Comparison of ENCODE assay signal across 9 cellular contexts in the genomic region with DNA sequence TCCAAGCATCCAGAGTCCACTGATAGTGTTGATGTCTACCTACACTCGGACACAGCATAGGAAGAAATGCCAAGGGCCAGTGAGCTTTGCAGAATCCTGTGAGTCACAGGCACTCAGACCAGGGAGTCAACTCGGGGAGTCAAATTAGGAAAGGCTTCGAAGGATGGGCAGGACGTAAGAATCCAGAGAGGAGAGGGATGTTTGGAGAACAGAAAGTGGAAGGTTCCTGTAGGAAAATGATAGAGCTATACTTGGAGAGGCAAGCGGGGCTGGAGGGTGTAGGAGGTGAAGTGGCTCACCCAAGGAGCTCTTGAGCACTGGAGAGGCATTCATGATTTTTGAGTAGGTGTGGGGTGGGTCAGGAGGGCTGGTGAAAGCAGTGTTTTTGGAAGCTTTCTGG. TPM values are rescaled to one million over a fixed set of nuclear protein-coding genes. Genes with fewer than 3 reads are reported as not detected.
DNase-seq lines count a peak whose midpoint lies in the region; ATAC-seq, FAIRE-seq and TF ChIP-seq lines count a peak whose summit lies in the region.
"Had no signal": no experiment of that assay in that cellular context is flagged by ENCODE, and none has a peak within 500 bp of the region (broad histone marks: within the 10 kb centered on the region; RNA-seq: fewer than 3 reads in every experiment).

No MANE protein-coding gene starts in this region.

- peaks cover 5 to 65% of the 10 kb centered on the region in 2 experiments; a peak in 2 of 3 replicates for H3K36me3 ChIP-seq in HEK293 (ENCODE audit: control insufficient read depth in 2 of 2, insufficient read depth in 1 of 2, low read length in 2 of 2)
- peaks cover 1 to 15% of the 10 kb centered on the region in 2 experiments; a peak in 3 of 4 replicates for H3K36me3 ChIP-seq in GM12878 (ENCODE audit: control insufficient read depth in 2 of 2, insufficient read depth in 2 of 2, low read length in 1 of 2)
- no peaks in the 10 kb centered on the region for H3K36me3 ChIP-seq in hepatocyte (replicated peaks; ENCODE audit: insufficient read depth, low read depth)
- H3K36me3 ChIP-seq in H7 (replicated peaks; ENCODE audit: control insufficient read depth, insufficient read depth, low read length) = peaks cover 40% of the 10 kb centered on the region

- FAIRE-seq in GM12878 (lab: Jason Lieb, UNC) = no peak

- intact Hi-C loops in GM12878 (cut with micrococcal nuclease; ENCODE audit: unreplicated experiment) = loop anchor here (5.0 kb wide), 1 partner anchor 77 kb away; no protein-coding TSS in a partner anchor

- in situ Hi-C loops in GM12878 (cut with MboI) = no loop called here

- TF ChIP-seq RAD21 in GM12878 (IDR thresholded peaks at IDR 0.05; ENCODE audit: insufficient read depth, low read depth, low read length) = no peak

- no peaks in the 10 kb centered on the region for H3K27me3 ChIP-seq in GM12878 (replicated peaks in 1 of 2; ENCODE audit: control insufficient read depth in 2 of 2, insufficient read depth in 2 of 2, low read length in 1 of 2)
- H3K27me3 ChIP-seq in hepatocyte = no peaks in the 10 kb centered on the region
- H3K27me3 ChIP-seq in H7 (ENCODE audit: control insufficient read depth, insufficient read depth, low read length) = no peaks in the 10 kb centered on the region

- no peaks in the 10 kb centered on the region for H3K9me3 ChIP-seq in HEK293 (ENCODE audit: control insufficient read depth, insufficient read depth, low read depth, low read length)
- no peaks in the 10 kb centered on the region for H3K9me3 ChIP-seq in GM12878 (replicated peaks; ENCODE audit: control insufficient read depth, insufficient read depth, low read length)
- no peaks in the 10 kb centered on the region for H3K9me3 ChIP-seq in hepatocyte (ENCODE audit: low read depth)

- no peaks in the 10 kb centered on the region for H3K9me2 ChIP-seq in hepatocyte (replicated peaks; ENCODE audit: insufficient read depth)

- SMC1A ChIA-PET in GM12878 (lab: Charles Lee; ENCODE audit: uncharacterized antibody, unreplicated experiment) = interaction anchor here (0.5 to 1.6 kb wide), 6 partner anchors 12 to 806 kb away, joined by 3 to 4 read pairs (median 3); no protein-coding TSS in a partner anchor

- no peak overlapping the region for H3K9ac ChIP-seq in GM12878 (ENCODE audit: control insufficient read depth, insufficient read depth, low read length)

- peaks cover 3% of the 10 kb centered on the region; the same call in 1 of the 2 replicates for H3K4me1 ChIP-seq in HEK293 (ENCODE audit: control insufficient read depth, insufficient read depth, low read length)
- H3K4me1 ChIP-seq in GM12878 (ENCODE audit: control insufficient read depth, insufficient read depth, low read length) = peaks cover 20% of the 10 kb centered on the region
- peaks cover 45% of the 10 kb centered on the region for H3K4me1 ChIP-seq in hepatocyte (ENCODE audit: insufficient read depth)

- DNase-seq in GM12878 (ENCODE audit: low read depth, low spot score) (no peak), hepatocyte (ENCODE audit: low spot score) (no peak), stromal cell of bone marrow (ENCODE audit: low read depth) (peak; percentile 45), H7 (no peak), hypothalamus (lab: John Stamatoyannopoulos, UW) (no peak)
- DNase-seq: stimulated activated CD4-positive, alpha-beta T cell treated with anti-CD3 and anti-CD28 coated beads, Interleukin-4, amount 100 ng/mL, for 4 hours had no signal

- H2AFZ ChIP-seq in GM12878 (ENCODE audit: control insufficient read depth, low read depth, low read length) (no peak overlapping the region), hepatocyte (no peak overlapping the region)

- TF ChIP-seq CTCF in HEK293 (tag by site-specific recombination; IDR thresholded peaks at IDR 0.05) = no peak
- TF ChIP-seq CTCF in GM12878 (IDR thresholded peaks at IDR 0.05 in 2 of 3, conservative IDR thresholded peaks at IDR 0.05 in 1 of 3; ENCODE audit: control insufficient read depth in 2 of 3, extremely low read depth in 1 of 3, insufficient read depth in 1 of 3, low read depth in 3 of 3, low read length in 3 of 3) = no peak
- TF ChIP-seq CTCF in hepatocyte (IDR thresholded peaks at IDR 0.05; ENCODE audit: poor library complexity) = no peak

- CTCF ChIA-PET in HEK293 (lab: Yijun Ruan, JAX) = interaction anchor here (0.8 to 1.2 kb wide), 4 partner anchors 9 to 33 kb away, joined by 3 to 5 read pairs (median 4); no protein-coding TSS in a partner anchor
- CTCF ChIA-PET in GM12878 (lab: Yijun Ruan, JAX) = interaction anchor here (0.8 to 2.2 kb wide), 6 partner anchors 12 to 799 kb away, joined by 3 to 8 read pairs (median 4); no protein-coding TSS in a partner anchor

- H4K20me1 ChIP-seq in GM12878 (ENCODE audit: control insufficient read depth, insufficient read depth) (no peaks in the 10 kb centered on the region; the same call in 1 of the 2 replicates), hepatocyte (ENCODE audit: insufficient read depth, poor library complexity, severe bottlenecking) (peaks cover 59% of the 10 kb centered on the region)

- H3K79me2 ChIP-seq in GM12878 (ENCODE audit: control insufficient read depth, insufficient read depth, low read length) (peaks cover 48% of the 10 kb centered on the region), hepatocyte (peaks cover 50% of the 10 kb centered on the region)

- no peak for TF ChIP-seq EP300 in GM12878 (IDR thresholded peaks at IDR 0.05; ENCODE audit: borderline replicate concordance in 1 of 2, control insufficient read depth in 1 of 2, low read depth in 2 of 2, low read length in 2 of 2)

- no peak overlapping the region for H3K27ac ChIP-seq in HEK293 (ENCODE audit: extremely low read depth, low read depth, low read length)
- no peak overlapping the region for H3K27ac ChIP-seq in GM12878 (ENCODE audit: control insufficient read depth, insufficient read depth)
- H3K27ac ChIP-seq in hepatocyte = no peak overlapping the region

- no TSS peak for BruUV-seq in GM12878 (replicated peaks; lab: Mats Ljungman, UMichigan)

- H3K4me3 ChIP-seq in HEK293 (ENCODE audit: low read depth, low read length) (no peak overlapping the region), GM12878 (peak overlapping the region; percentile 53), hepatocyte (no peak overlapping the region), H7 (ENCODE audit: insufficient read depth, low read depth, low read length) (no peak overlapping the region)

- POLR2A ChIA-PET in HEK293 (lab: Yijun Ruan, JAX) (interaction anchor here (1.7 kb wide), 1 partner anchor 9 kb away, joined by 10 read pairs; no protein-coding TSS in a partner anchor), GM12878 (lab: Charles Lee) (interaction anchor here (0.8 kb wide), 1 partner anchor 121 kb away, joined by 3 read pairs; a partner anchor contains a TSS)

- H3K4me2 ChIP-seq in GM12878 (ENCODE audit: control insufficient read depth, insufficient read depth) (peak overlapping the region; percentile 77; the same call in 1 of the 2 replicates), hepatocyte (peak overlapping the region; percentile 89)

- 58% methylated on average over 5 of the region's 5 CpGs for WGBS in GM12878 (ENCODE audit: insufficient coverage, insufficient replicate concordance, low lambda C conversion rate, missing lambda C conversion rate)
- 87% methylated on average over 5 of the region's 5 CpGs for WGBS in hepatocyte (ENCODE audit: low lambda C conversion rate, missing lambda C conversion rate)

- ATAC-seq in GM12878 (no peak), HG02981 (IDR thresholded peaks at IDR 0.05; ENCODE audit: unreplicated experiment) (no peak), HG03457 (IDR thresholded peaks at IDR 0.05; ENCODE audit: unreplicated experiment) (no peak)

- TF ChIP-seq POLR2A in GM12878 (IDR thresholded peaks at IDR 0.05; ENCODE audit: low read depth, low read length) = no peak

- RAD21 ChIA-PET in GM12878 (lab: Charles Lee; ENCODE audit: unreplicated experiment) = interaction anchor here (1.0 to 1.5 kb wide), 3 partner anchors 32 to 144 kb away, joined by 3 to 8 read pairs (median 5); no protein-coding TSS in a partner anchor

RNA-seq across cellular contexts. Expression of a gene that starts 3.0 kb away (rescaled TPM):
- 12.6 and 17.0 TPM in 2 replicates for total RNA-seq in GM12878 (2013; cell fraction: nucleolus; rRNA removed)
- 16.5 and 23.2 TPM in 2 replicates for total RNA-seq in GM12878 (2014; rRNA removed)
- total RNA-seq in GM12878 (2014; rRNA removed; fragmentation: Illumina TruSeq; extraction: Trizol) = 11.8 and 16.6 TPM in 2 replicates
- 90.5 and 100 TPM in 2 replicates for total RNA-seq in GM12878 (2021)
- polyA plus RNA-seq in GM12878 (2011; ENCODE audit: low read depth) = 32.5 TPM
- polyA plus RNA-seq in GM12878 (2011; rRNA removed) = 2.4 and 4.5 TPM in 2 replicates
- 9.0 and 12.3 TPM in 2 replicates for polyA plus RNA-seq in GM12878 (2011; cell fraction: cytosol; rRNA removed)
- 41.0 and 61.8 TPM in 2 replicates for polyA plus RNA-seq in GM12878 (2011; cell fraction: nucleus; rRNA removed)
- polyA plus RNA-seq in GM12878 (2012) = 61.2 and 77.5 TPM in 2 replicates
- polyA plus RNA-seq in GM12878 (2014; fragmentation: Illumina TruSeq; extraction: Trizol) = 28.2 and 44.0 TPM in 2 replicates
- 1 to 10 TPM; 2.1 to 4.0 TPM for polyA plus RNA-seq in GM12878 (2014; fragmentation: Nextera tagmentation; extraction: Ambion mirVana)
- polyA plus RNA-seq in GM12878 (2014; rRNA removed) = 32.0 and 47.3 TPM in 2 replicates
- polyA plus RNA-seq in GM12878 (2016; fragmentation: Nextera tagmentation; extraction: Ambion mirVana) = 10 to 100 TPM; 66.5 to 82.3 TPM
- polyA minus RNA-seq in GM12878 (2011; rRNA and poly(A)+ RNA removed) = 9.9 and 16.7 TPM in 2 replicates
- 23.9 and 26.0 TPM in 2 replicates for polyA minus RNA-seq in GM12878 (2011; cell fraction: cytosol; rRNA and poly(A)+ RNA removed)
- 24.9 and 40.2 TPM in 2 replicates for polyA minus RNA-seq in GM12878 (2011; cell fraction: nucleus; rRNA and poly(A)+ RNA removed)
- total RNA-seq in hepatocyte = 25.0 and 31.8 TPM in 2 replicates
- polyA plus RNA-seq in hepatocyte = 187 and 202 TPM in 2 replicates
- 84.6 and 97.1 TPM in 2 replicates for total RNA-seq in H7 (2014; rRNA removed; shearing (Covaris generic))

RNA-seq across cellular contexts. Expression of a gene that starts 21.6 kb away (rescaled TPM):
- not detected in 2 replicates for total RNA-seq in GM12878 (2013; cell fraction: nucleolus; rRNA removed)
- total RNA-seq in GM12878 (2014; rRNA removed) (not detected in 2 replicates), GM12878 (2014; rRNA removed; fragmentation: Illumina TruSeq; extraction: Trizol) (not detected in 2 replicates), GM12878 (2021) (0.05 and 0.13 TPM in 2 replicates), hepatocyte (1.9 and 2.5 TPM in 2 replicates)
- polyA plus RNA-seq in GM12878 (2011; ENCODE audit: low read depth) = not detected
- polyA plus RNA-seq in GM12878 (2011; rRNA removed) (0.03 TPM in 1 of 2 replicates, not detected in the other), GM12878 (2014; fragmentation: Illumina TruSeq; extraction: Trizol) (not detected in 2 replicates), GM12878 (2014; fragmentation: Nextera tagmentation; extraction: Ambion mirVana) (not detected), GM12878 (2014; rRNA removed) (not detected in 2 replicates), GM12878 (2016; fragmentation: Nextera tagmentation; extraction: Ambion mirVana) (not detected), hepatocyte (0.87 and 1.6 TPM in 2 replicates)
- polyA plus RNA-seq in GM12878 (2011; cell fraction: cytosol; rRNA removed) = 0.03 TPM in 2 replicates
- polyA plus RNA-seq in GM12878 (2011; cell fraction: nucleus; rRNA removed) = 0.03 and 0.04 TPM in 2 replicates
- polyA plus RNA-seq in GM12878 (2012) = not detected in 2 replicates
- polyA minus RNA-seq in GM12878 (2011; rRNA and poly(A)+ RNA removed) = 0.05 and 0.15 TPM in 2 replicates
- not detected in 2 replicates for polyA minus RNA-seq in GM12878 (2011; cell fraction: cytosol; rRNA and poly(A)+ RNA removed)
- polyA minus RNA-seq in GM12878 (2011; cell fraction: nucleus; rRNA and poly(A)+ RNA removed) = 0.10 TPM in 1 of 2 replicates, not detected in the other
- 11.9 and 16.9 TPM in 2 replicates for total RNA-seq in H7 (2014; rRNA removed; shearing (Covaris generic))

RNA-seq across cellular contexts. Expression of a gene that starts 24.5 kb away (rescaled TPM):
- not detected in 2 replicates for total RNA-seq in GM12878 (2013; cell fraction: nucleolus; rRNA removed)
- total RNA-seq in GM12878 (2014; rRNA removed) (not detected in 2 replicates), GM12878 (2014; rRNA removed; fragmentation: Illumina TruSeq; extraction: Trizol) (not detected in 2 replicates), GM12878 (2021) (0.21 and 0.29 TPM in 2 replicates), hepatocyte (34.2 and 39.4 TPM in 2 replicates)
- not detected for polyA plus RNA-seq in GM12878 (2011; ENCODE audit: low read depth)
- polyA plus RNA-seq in GM12878 (2011; rRNA removed) (0.11 and 0.13 TPM in 2 replicates), GM12878 (2014; fragmentation: Illumina TruSeq; extraction: Trizol) (not detected in 2 replicates), GM12878 (2014; fragmentation: Nextera tagmentation; extraction: Ambion mirVana) (not detected), GM12878 (2014; rRNA removed) (not detected in 2 replicates), GM12878 (2016; fragmentation: Nextera tagmentation; extraction: Ambion mirVana) (under 1 TPM; 0.28 to 0.35 TPM), hepatocyte (36.7 and 42.9 TPM in 2 replicates)
- polyA plus RNA-seq in GM12878 (2011; cell fraction: cytosol; rRNA removed) = 0.03 and 0.04 TPM in 2 replicates
- polyA plus RNA-seq in GM12878 (2011; cell fraction: nucleus; rRNA removed) = 0.21 and 0.32 TPM in 2 replicates
- 0.69 and 1.2 TPM in 2 replicates for polyA plus RNA-seq in GM12878 (2012)
- 0.37 TPM in 1 of 2 replicates, not detected in the other for polyA minus RNA-seq in GM12878 (2011; rRNA and poly(A)+ RNA removed)
- polyA minus RNA-seq in GM12878 (2011; cell fraction: cytosol; rRNA and poly(A)+ RNA removed) = not detected in 2 replicates
- polyA minus RNA-seq in GM12878 (2011; cell fraction: nucleus; rRNA and poly(A)+ RNA removed) = not detected in 2 replicates
- 176 and 189 TPM in 2 replicates for total RNA-seq in H7 (2014; rRNA removed; shearing (Covaris generic))

RNA-seq across cellular contexts. Expression of a gene that starts 59.1 kb away (rescaled TPM):
- total RNA-seq in GM12878 (2013; cell fraction: nucleolus; rRNA removed) = not detected in 2 replicates
- total RNA-seq in GM12878 (2014; rRNA removed) (not detected in 2 replicates), GM12878 (2014; rRNA removed; fragmentation: Illumina TruSeq; extraction: Trizol) (not detected in 2 replicates), GM12878 (2021) (not detected in 2 replicates), hepatocyte (not detected in 2 replicates)
- not detected for polyA plus RNA-seq in GM12878 (2011; ENCODE audit: low read depth)
- polyA plus RNA-seq in GM12878 (2011; rRNA removed) (not detected in 2 replicates), GM12878 (2014; fragmentation: Illumina TruSeq; extraction: Trizol) (not detected in 2 replicates), GM12878 (2014; fragmentation: Nextera tagmentation; extraction: Ambion mirVana) (not detected), GM12878 (2014; rRNA removed) (not detected in 2 replicates), GM12878 (2016; fragmentation: Nextera tagmentation; extraction: Ambion mirVana) (not detected), hepatocyte (not detected in 2 replicates)
- not detected in 2 replicates for polyA plus RNA-seq in GM12878 (2011; cell fraction: cytosol; rRNA removed)
- polyA plus RNA-seq in GM12878 (2011; cell fraction: nucleus; rRNA removed) = not detected in 2 replicates
- not detected in 2 replicates for polyA plus RNA-seq in GM12878 (2012)
- not detected in 2 replicates for polyA minus RNA-seq in GM12878 (2011; rRNA and poly(A)+ RNA removed)
- polyA minus RNA-seq in GM12878 (2011; cell fraction: cytosol; rRNA and poly(A)+ RNA removed) = not detected in 2 replicates
- not detected in 2 replicates for polyA minus RNA-seq in GM12878 (2011; cell fraction: nucleus; rRNA and poly(A)+ RNA removed)
- not detected in 2 replicates for total RNA-seq in H7 (2014; rRNA removed; shearing (Covaris generic))

Comparison
In these comparisons a context has a peak if more than half of its experiments do, and no peak if none do; other contexts are left out.
1. RNA of a gene that starts 24.5 kb away (total RNA-seq): 176 to 189 TPM in H7 and 34.2 to 39.4 TPM in hepatocyte; 0.21 to 0.29 TPM in GM12878; every median in the first group is over 10 times any median in the second.